In genomic region chr3:84943379-84943778, GRCh38 we compare ENCODE assay signal across 21 cellular contexts. TPM values are rescaled to one million over a fixed set of nuclear protein-coding genes. Genes with fewer than 3 reads are reported as not detected.
DNase-seq lines count a peak whose midpoint lies in the region; ATAC-seq and TF ChIP-seq lines count a peak whose summit lies in the region.
"Had no signal": no experiment of that assay in that cellular context is flagged by ENCODE, and none has a peak within 500 bp of the region (broad histone marks: within the 10 kb centered on the region; RNA-seq: fewer than 3 reads in every experiment).

No MANE protein-coding gene starts in this region.

- H3K4me3 Mint-ChIP-seq in chondrocyte (ENCODE audit: unreplicated experiment), result no peak overlapping the region
- H3K4me3 Mint-ChIP-seq: central memory CD8-positive, alpha-beta T cell; effector memory CD8-positive, alpha-beta T cell had no signal

- ATAC-seq in stimulated activated naive CD8-positive, alpha-beta T cell treated with anti-CD3 and anti-CD28 coated beads, Interleukin-15, Interleukin-2, amounts not matched to agents 100 U/mL and 50 U/mL, for 24 hours, result no peak
- ATAC-seq: effector memory CD8-positive, alpha-beta T cell; HCT116; sciatic nerve had no signal

- no peaks in the 10 kb centered on the region for H3K27me3 Mint-ChIP-seq in chondrocyte (ENCODE audit: low read depth)
- H3K27me3 Mint-ChIP-seq: central memory CD8-positive, alpha-beta T cell; effector memory CD8-positive, alpha-beta T cell had no signal

- H3K9me3 Mint-ChIP-seq in chondrocyte (ENCODE audit: low read depth), result no peaks in the 10 kb centered on the region

- DNase-seq in GM12864 (ENCODE audit: low read depth), result no peak
- peak; percentile 0 for DNase-seq in NCI-H69 (lab: John Stamatoyannopoulos, UW)
- no peak for DNase-seq in chondrocyte (ENCODE audit: low spot score)
- DNase-seq in pons (ENCODE audit: low spot score), result peak; percentile 32
- DNase-seq in GM13976 (ENCODE audit: low spot score), result no peak
- DNase-seq in NCI-H82 (lab: John Stamatoyannopoulos, UW), result no peak
- no peak for DNase-seq in stimulated activated naive CD8-positive, alpha-beta T cell treated with anti-CD3 and anti-CD28 coated beads, Interleukin-15, Interleukin-2, amounts not matched to agents 100 U/mL and 50 U/mL, for 24 hours
- DNase-seq in KBM-7, result no peak
- DNase-seq: activated CD4-positive, alpha-beta T cell treated with anti-CD3 and anti-CD28 coated beads, Interleukin-2, amount 50 U/mL, for 4 hours; amygdala; COR-L47; effector memory CD8-positive, alpha-beta T cell; NCI-H1694 treated with DMSO at 0.1 percent for 48 hours; NCI-H226; SHP77; stimulated activated naive CD4-positive, alpha-beta T cell had no signal

- H3K27ac Mint-ChIP-seq in chondrocyte (ENCODE audit: unreplicated experiment), result no peak overlapping the region
- H3K27ac Mint-ChIP-seq: effector memory CD8-positive, alpha-beta T cell had no signal

- in situ Hi-C loops in GM13976 (cut with MboI; ENCODE audit: low sequenced_read_pairs, unreplicated experiment) (no loop called here), KBM-7 (cut with MboI; ENCODE audit: low pct_unique_long_range_greater_than_20kb, low sequenced_read_pairs) (no loop called here)

- H3K36me3 Mint-ChIP-seq in chondrocyte (ENCODE audit: low read depth), result no peaks in the 10 kb centered on the region

- no peak overlapping the region for H3K4me3 ChIP-seq in GM12864 (ENCODE audit: low read depth, low read length)
- H3K4me3 ChIP-seq: tibial nerve had no signal

- no peaks in the 10 kb centered on the region for H3K4me1 Mint-ChIP-seq in chondrocyte (ENCODE audit: low read depth)
- H3K4me1 Mint-ChIP-seq: central memory CD8-positive, alpha-beta T cell had no signal

- TF ChIP-seq CTCF in GM12864 (IDR thresholded peaks at IDR 0.05; ENCODE audit: low read depth, low read length, missing control alignments) (peak; percentile 17), chondrocyte (IDR thresholded peaks at IDR 0.05) (peak; percentile 34), GM13976 (IDR thresholded peaks at IDR 0.05; ENCODE audit: borderline replicate concordance, control extremely low read depth, extremely low read depth, insufficient read depth, missing control alignments) (no peak)

RNA-seq across cellular contexts. Expression of gene CADM2, which starts 15.4 kb away (rescaled TPM):
- total RNA-seq in chondrocyte, result 1.1 to 1.6 TPM (median 1.2 TPM) in 3 replicates
- total RNA-seq: T-helper 1 cell treated with Interleukin-12 subunit alpha and Interleukin-12 subunit beta and Interleukin-4 antibody, amounts not matched to agents 30 ng/mL and 1 ng/mL, for 36 hours had no signal

Comparison
In these comparisons a context has a peak if more than half of its experiments do, and no peak if none do; other contexts are left out.
1. DNase-seq: peak in NCI-H69 (single experiment) and pons (single experiment); none in GM12864 (single experiment), chondrocyte (single experiment), GM13976 (single experiment), NCI-H82 (single experiment), stimulated activated naive CD8-positive, alpha-beta T cell treated with anti-CD3 and anti-CD28 coated beads, Interleukin-15, Interleukin-2, amounts not matched to agents 100 U/mL and 50 U/mL, for 24 hours (single experiment) and KBM-7 (single experiment).